In the genomic region with DNA sequence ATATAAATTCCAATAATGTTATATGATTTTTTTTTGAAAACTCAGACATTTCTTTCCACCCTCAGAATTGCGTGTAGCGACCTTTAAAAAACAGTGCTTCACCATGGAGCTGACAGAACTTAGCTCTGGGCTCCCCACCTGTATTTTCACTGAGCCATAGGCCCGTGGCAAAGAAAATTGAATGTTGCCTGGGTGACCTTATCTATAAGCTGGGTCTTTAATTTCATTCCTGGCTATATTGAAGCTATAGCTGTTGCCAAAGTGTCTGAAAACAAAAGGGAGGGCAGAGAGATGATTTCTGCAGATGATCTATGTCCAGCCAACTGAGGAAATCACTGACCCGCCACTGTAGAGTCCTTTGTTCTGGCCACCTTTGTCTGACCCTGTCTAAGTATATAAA, we compare ENCODE assay signal across 2 cellular contexts.
TF ChIP-seq lines count a peak whose summit lies in the region.

No MANE protein-coding gene starts in this region.

TF ChIP-seq in SK-N-SH, 30 proteins besides CTCF, POLR2A, EP300 and RAD21:
- TF ChIP-seq REST (IDR thresholded peaks at IDR 0.05; ENCODE audit: low read depth, low read length) (no peak), GATA2 (CRISPR knock-in tag; IDR thresholded peaks at IDR 0.05) (peak; percentile 67; the same call in 1 of the 2 replicates)
TF ChIP-seq in SK-N-SH: peak in this region for 1.

TF ChIP-seq in SK-N-SH treated with all-trans-retinoic acid at 6 μM for 48 hours, 23 proteins besides CTCF, POLR2A, EP300 and RAD21 (continued from another document):
- TF ChIP-seq GLIS3 (CRISPR knock-in tag; IDR thresholded peaks at IDR 0.05) (no peak), ESRRG (CRISPR knock-in tag; IDR thresholded peaks at IDR 0.05) (no peak), OSR1 (CRISPR knock-in tag; IDR thresholded peaks at IDR 0.05) (no peak), CSDC2 (CRISPR knock-in tag; IDR thresholded peaks at IDR 0.05) (no peak), RARB (CRISPR knock-in tag; IDR thresholded peaks at IDR 0.05) (no peak), ZFP30 (CRISPR knock-in tag; IDR thresholded peaks at IDR 0.05) (no peak), TSHZ2 (CRISPR knock-in tag; IDR thresholded peaks at IDR 0.05) (no peak), TOX (CRISPR knock-in tag; IDR thresholded peaks at IDR 0.05; ENCODE audit: borderline replicate concordance) (no peak)
- TF ChIP-seq, protein P1, sequence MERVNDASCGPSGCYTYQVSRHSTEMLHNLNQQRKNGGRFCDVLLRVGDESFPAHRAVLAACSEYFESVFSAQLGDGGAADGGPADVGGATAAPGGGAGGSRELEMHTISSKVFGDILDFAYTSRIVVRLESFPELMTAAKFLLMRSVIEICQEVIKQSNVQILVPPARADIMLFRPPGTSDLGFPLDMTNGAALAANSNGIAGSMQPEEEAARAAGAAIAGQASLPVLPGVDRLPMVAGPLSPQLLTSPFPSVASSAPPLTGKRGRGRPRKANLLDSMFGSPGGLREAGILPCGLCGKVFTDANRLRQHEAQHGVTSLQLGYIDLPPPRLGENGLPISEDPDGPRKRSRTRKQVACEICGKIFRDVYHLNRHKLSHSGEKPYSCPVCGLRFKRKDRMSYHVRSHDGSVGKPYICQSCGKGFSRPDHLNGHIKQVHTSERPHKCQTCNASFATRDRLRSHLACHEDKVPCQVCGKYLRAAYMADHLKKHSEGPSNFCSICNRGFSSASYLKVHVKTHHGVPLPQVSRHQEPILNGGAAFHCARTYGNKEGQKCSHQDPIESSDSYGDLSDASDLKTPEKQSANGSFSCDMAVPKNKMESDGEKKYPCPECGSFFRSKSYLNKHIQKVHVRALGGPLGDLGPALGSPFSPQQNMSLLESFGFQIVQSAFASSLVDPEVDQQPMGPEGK (CRISPR knock-in tag; IDR thresholded peaks at IDR 0.05; ENCODE audit: borderline replicate concordance): no peak
